Comparison of ENCODE assay signal across 4 cellular contexts in the genomic region with DNA sequence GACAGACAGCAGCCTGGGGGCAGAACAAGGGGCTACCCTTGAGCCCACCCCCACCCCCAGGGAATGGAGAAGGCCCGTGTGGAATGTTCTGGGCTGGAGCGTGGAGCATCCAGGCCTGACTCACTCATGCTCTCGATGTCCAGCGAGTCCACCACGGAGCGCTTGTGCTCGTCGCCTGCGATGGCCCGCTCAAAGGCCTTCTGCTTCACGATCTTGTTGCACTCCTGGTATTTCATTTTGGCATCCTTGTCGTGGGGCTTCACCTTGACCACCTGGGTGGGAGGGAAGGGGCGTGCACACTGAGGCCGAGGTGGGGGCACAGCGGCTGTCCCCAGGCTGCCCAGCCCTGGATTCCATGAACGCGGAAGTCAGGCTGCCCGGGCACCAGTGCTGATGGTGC. TPM values are rescaled to one million over a fixed set of nuclear protein-coding genes. Genes with fewer than 3 reads are reported as not detected.
"Had no signal": no experiment of that assay in that cellular context is flagged by ENCODE, and none has a peak within 500 bp of the region (broad histone marks: within the 10 kb centered on the region; RNA-seq: fewer than 3 reads in every experiment).

No MANE protein-coding gene starts in this region.

RNA-seq across cellular contexts. Expression of gene PNMA8B, which starts 31.1 kb away (rescaled TPM):
- total RNA-seq: activated T-helper 1 cell treated with anti-CD3 and anti-CD28 coated beads, Interleukin-12 subunit alpha, Interleukin-12 subunit beta, Interleukin-2, Interleukin-4 antibody, amounts not matched to agents 30 ng/mL and 10 ng/mL and 1 ng/mL, durations not matched to agents 14 hours and 24 hours and 36 hours; activated T-helper 2 cell treated with anti-CD3 and anti-CD28 coated beads, Interferon-gamma antibody, Interleukin-2, Interleukin-4, amounts not matched to agents 10 μg/mL and 5 μg/mL and 100 μg/mL, durations not matched to agents 14 hours and 24 hours and 36 hours had no signal

RNA-seq across cellular contexts. Expression of gene PNMA8A, which starts 55.4 kb away (rescaled TPM):
- total RNA-seq: activated naive CD4-positive, alpha-beta T cell treated with anti-CD3 and anti-CD28 coated beads, Interleukin-2, amount 50 U/mL, for 72 hours; activated T-helper 1 cell treated with anti-CD3 and anti-CD28 coated beads, Interleukin-12 subunit alpha, Interleukin-12 subunit beta, Interleukin-2, Interleukin-4 antibody, amounts not matched to agents 30 ng/mL and 10 ng/mL and 1 ng/mL, durations not matched to agents 14 hours and 24 hours and 36 hours; activated T-helper 17 cell treated with anti-CD3 and anti-CD28 coated beads, Interleukin-2, amount 50 U/mL, for 72 hours; activated T-helper 2 cell treated with anti-CD3 and anti-CD28 coated beads, Interferon-gamma antibody, Interleukin-2, Interleukin-4, amounts not matched to agents 10 μg/mL and 5 μg/mL and 100 μg/mL, durations not matched to agents 14 hours and 24 hours and 36 hours had no signal
